ENCODE assay signal across 1 cellular context in genomic region chr14:103662029-103662428, GRCh38.
TF ChIP-seq lines count a peak whose summit lies in the region.

No MANE protein-coding gene starts in this region.

TF ChIP-seq in WTC11, 78 proteins besides CTCF, POLR2A, EP300 and RAD21 (continued from another document):
- TF ChIP-seq ZNF425 (CRISPR knock-in tag; conservative IDR thresholded peaks at IDR 0.05), result no peak
- TF ChIP-seq, protein P1, sequence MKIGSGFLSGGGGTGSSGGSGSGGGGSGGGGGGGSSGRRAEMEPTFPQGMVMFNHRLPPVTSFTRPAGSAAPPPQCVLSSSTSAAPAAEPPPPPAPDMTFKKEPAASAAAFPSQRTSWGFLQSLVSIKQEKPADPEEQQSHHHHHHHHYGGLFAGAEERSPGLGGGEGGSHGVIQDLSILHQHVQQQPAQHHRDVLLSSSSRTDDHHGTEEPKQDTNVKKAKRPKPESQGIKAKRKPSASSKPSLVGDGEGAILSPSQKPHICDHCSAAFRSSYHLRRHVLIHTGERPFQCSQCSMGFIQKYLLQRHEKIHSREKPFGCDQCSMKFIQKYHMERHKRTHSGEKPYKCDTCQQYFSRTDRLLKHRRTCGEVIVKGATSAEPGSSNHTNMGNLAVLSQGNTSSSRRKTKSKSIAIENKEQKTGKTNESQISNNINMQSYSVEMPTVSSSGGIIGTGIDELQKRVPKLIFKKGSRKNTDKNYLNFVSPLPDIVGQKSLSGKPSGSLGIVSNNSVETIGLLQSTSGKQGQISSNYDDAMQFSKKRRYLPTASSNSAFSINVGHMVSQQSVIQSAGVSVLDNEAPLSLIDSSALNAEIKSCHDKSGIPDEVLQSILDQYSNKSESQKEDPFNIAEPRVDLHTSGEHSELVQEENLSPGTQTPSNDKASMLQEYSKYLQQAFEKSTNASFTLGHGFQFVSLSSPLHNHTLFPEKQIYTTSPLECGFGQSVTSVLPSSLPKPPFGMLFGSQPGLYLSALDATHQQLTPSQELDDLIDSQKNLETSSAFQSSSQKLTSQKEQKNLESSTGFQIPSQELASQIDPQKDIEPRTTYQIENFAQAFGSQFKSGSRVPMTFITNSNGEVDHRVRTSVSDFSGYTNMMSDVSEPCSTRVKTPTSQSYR (CRISPR knock-in tag; IDR thresholded peaks at IDR 0.05), result no peak
- no peak for TF ChIP-seq ZNF396 (CRISPR knock-in tag; IDR thresholded peaks at IDR 0.05; ENCODE audit: borderline replicate concordance)
- no peak for TF ChIP-seq MYBL2 (CRISPR knock-in tag; IDR thresholded peaks at IDR 0.05)
- no peak for TF ChIP-seq ATF1 (CRISPR knock-in tag; IDR thresholded peaks at IDR 0.05)
- TF ChIP-seq ZNF232 (CRISPR knock-in tag; IDR thresholded peaks at IDR 0.05), result no peak
- TF ChIP-seq SOX15 (CRISPR knock-in tag; IDR thresholded peaks at IDR 0.05), result no peak
